Comparison of ENCODE assay signal across 9 cellular contexts in the genomic region with DNA sequence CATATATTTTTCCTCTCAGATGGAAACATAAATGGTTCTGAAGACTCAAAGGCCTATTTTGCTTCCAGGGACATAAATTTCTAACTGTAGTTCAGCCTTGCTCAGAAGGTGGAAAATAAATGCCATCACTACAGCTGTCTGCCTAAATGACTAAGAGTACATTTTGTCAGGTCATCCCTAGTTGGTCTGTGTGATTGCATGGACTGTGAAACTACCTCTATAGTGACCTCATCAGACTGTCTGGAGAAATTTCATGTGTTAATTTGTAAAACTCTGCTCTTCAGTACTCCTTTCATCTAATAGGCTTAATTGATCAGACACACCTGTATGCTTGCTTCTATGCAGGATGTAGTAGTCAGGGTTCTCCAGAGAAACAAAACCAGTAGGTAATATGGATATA.
A peak's percentile ranks its signal among the peaks of the same experiment; 100 is the strongest.
DNase-seq lines count a peak whose midpoint lies in the region; ATAC-seq and TF ChIP-seq lines count a peak whose summit lies in the region.
"Had no signal": no experiment of that assay in that cellular context is flagged by ENCODE, and none has a peak within 500 bp of the region (broad histone marks: within the 10 kb centered on the region; RNA-seq: fewer than 3 reads in every experiment).

No MANE protein-coding gene starts in this region.

- H3K9me2 ChIP-seq in PC-3 (replicated peaks; ENCODE audit: low read length), result no peaks in the 10 kb centered on the region

- no peak overlapping the region for H3K4me2 ChIP-seq in PC-3 (ENCODE audit: low read length)

- no TSS peak for BruUV-seq in PC-3 (replicated peaks; lab: Mats Ljungman, UMichigan)

- no peak overlapping the region for H3K4me3 ChIP-seq in PC-3 (ENCODE audit: low read length)

- H3K79me2 ChIP-seq in PC-3 (ENCODE audit: low read length), result no peaks in the 10 kb centered on the region

- TF ChIP-seq CTCF in PC-3 (conservative IDR thresholded peaks at IDR 0.05; ENCODE audit: low read depth, low read length), result peak; percentile 39; the same call in 1 of the 2 replicates

- in situ Hi-C loops in ACHN (cut with HindIII; ENCODE audit: low pct_ligation_motif_present, low pct_unique_long_range_greater_than_20kb, low sequenced_read_pairs), result no loop called here

- CTCF ChIA-PET in PC-3 (lab: Charles Lee), result no interaction called here

- no peak overlapping the region for H2AFZ ChIP-seq in PC-3 (ENCODE audit: low read length)

- H3K9ac ChIP-seq in PC-3 (ENCODE audit: low read length), result no peak overlapping the region

- DNase-seq in ACHN, result peak; percentile 7
- peak; percentile 33 for DNase-seq in PC-3
- no peak for DNase-seq in AG20443 (ENCODE audit: low spot score)
- no peak for DNase-seq in EL
- DNase-seq in activated T-cell treated with anti-CD3 and anti-CD28 coated beads for 4 hours, result no peak
- no peak for DNase-seq in T1000 (lab: John Stamatoyannopoulos, UW)
- DNase-seq: NCI-H1930 had no signal

- no peaks in the 10 kb centered on the region for H3K36me3 ChIP-seq in PC-3 (ENCODE audit: low read depth, low read length)

- POLR2A ChIA-PET in PC-3 (lab: Charles Lee; ENCODE audit: unreplicated experiment), result no interaction called here

- H3K27ac ChIP-seq in PC-3 (ENCODE audit: low read length), result no peak overlapping the region

- H3K9me3 ChIP-seq in PC-3 (ENCODE audit: low read length), result no peaks in the 10 kb centered on the region

- H3K4me1 ChIP-seq in PC-3 (ENCODE audit: insufficient read depth, low read length), result no peaks in the 10 kb centered on the region

- no peaks in the 10 kb centered on the region for H3F3A ChIP-seq in PC-3 (ENCODE audit: low read length, unreplicated experiment)

- ATAC-seq in GM19438 (IDR thresholded peaks at IDR 0.05; ENCODE audit: low read depth, unreplicated experiment) (peak; percentile 82), HG03354 (IDR thresholded peaks at IDR 0.05; ENCODE audit: poor library complexity, severe bottlenecking, unreplicated experiment) (peak; percentile 74), PC-3 (peak; percentile 80)

- intact Hi-C loops in PC-3 (cut with micrococcal nuclease), result no loop called here

- no peaks in the 10 kb centered on the region for H3K27me3 ChIP-seq in PC-3 (ENCODE audit: low read length)

- H4K20me1 ChIP-seq in PC-3 (ENCODE audit: low read length), result no peaks in the 10 kb centered on the region

Comparison
In these comparisons a context has a peak if more than half of its experiments do, and no peak if none do; other contexts are left out.
1. DNase-seq: peak in ACHN (single experiment) and PC-3 (single experiment); none in AG20443 (single experiment), EL (single experiment), activated T-cell treated with anti-CD3 and anti-CD28 coated beads for 4 hours (single experiment) and T1000 (single experiment).
2. Peak in every context shown above with its lines, with median percentiles within 50 percentile points of each other: ATAC-seq.